Comparison of ENCODE assay signal across 8 cellular contexts in the genomic region with DNA sequence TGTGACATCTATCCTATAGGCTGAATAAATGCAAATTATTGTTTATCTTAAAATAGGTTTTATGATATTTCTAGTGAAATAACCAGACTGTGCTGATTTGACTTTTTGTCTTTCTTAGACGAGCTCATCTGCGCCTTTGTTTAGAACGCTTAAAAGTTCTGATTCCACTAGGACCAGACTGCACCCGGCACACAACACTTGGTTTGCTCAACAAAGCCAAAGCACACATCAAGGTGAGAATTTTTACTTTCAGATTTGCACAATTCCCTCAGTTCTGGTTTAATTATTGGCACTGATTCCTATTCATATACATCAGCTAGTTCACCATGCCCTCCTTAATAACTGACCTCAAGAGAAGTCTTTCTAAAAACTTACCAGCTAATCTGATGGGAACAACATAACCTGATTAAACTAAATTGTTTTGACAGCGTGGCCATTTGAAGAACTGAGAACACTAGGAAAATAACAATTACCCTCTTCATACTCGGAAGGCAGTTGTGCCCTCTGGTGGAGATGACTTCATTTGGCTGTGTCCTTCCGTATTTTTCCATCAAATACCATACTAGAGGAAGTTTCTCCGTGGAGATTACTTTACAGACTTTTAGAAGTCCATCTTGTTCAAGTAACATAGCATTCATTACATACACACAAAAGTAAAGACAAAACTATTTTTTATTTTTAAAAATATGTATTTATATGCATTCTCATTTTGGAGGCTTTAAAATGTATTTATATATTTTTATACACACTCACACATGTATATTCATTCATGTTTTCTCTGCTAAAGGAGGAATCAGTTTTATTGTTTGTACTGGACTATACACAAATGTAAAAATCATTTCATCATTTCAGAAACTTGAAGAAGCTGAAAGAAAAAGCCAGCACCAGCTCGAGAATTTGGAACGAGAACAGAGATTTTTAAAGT. TPM values are rescaled to one million over a fixed set of nuclear protein-coding genes. Genes with fewer than 3 reads are reported as not detected.
DNase-seq lines count a peak whose midpoint lies in the region; ATAC-seq and TF ChIP-seq lines count a peak whose summit lies in the region.

No MANE protein-coding gene starts in this region.

- peak in 6 of 7 experiments; percentile 6 to 52 (median 23) for DNase-seq in CD8-positive, alpha-beta T cell
- DNase-seq in GM23248 (peak; percentile 82), NCI-H2227 treated with DMSO at 0.1 percent for 48 hours (lab: John Stamatoyannopoulos, UW) (peak; percentile 30), epithelial cell of esophagus (ENCODE audit: low read depth) (peak; percentile 71), middle frontal gyrus (ENCODE audit: extremely low spot score, low spot score) (peak; percentile 77), type B pancreatic cell (ENCODE audit: extremely low spot score, unreplicated experiment) (no peak)
- DNase-seq in activated CD4-positive, alpha-beta T cell treated with anti-CD3 and anti-CD28 coated beads for 48 hours: peak; percentile 48

- peak; percentile 81 for ATAC-seq in CD8-positive, alpha-beta T cell
- ATAC-seq in GM21423 (IDR thresholded peaks at IDR 0.05; ENCODE audit: unreplicated experiment): no peak

- no peaks in the 10 kb centered on the region for H3K9me3 ChIP-seq in CD8-positive, alpha-beta T cell (ENCODE audit: low read length)
- H3K9me3 ChIP-seq in GM23248 (ENCODE audit: low read depth): no peaks in the 10 kb centered on the region

- peaks cover 2% of the 10 kb centered on the region for H3K4me1 ChIP-seq in CD8-positive, alpha-beta T cell (ENCODE audit: insufficient read depth, low read length)
- H3K4me1 ChIP-seq in GM23248 (ENCODE audit: insufficient read depth): no peaks in the 10 kb centered on the region; the same call in 1 of the 2 replicates

- H3K27me3 ChIP-seq in CD8-positive, alpha-beta T cell (ENCODE audit: insufficient read depth, low read length): no peaks in the 10 kb centered on the region
- H3K27me3 ChIP-seq in GM23248 (replicated peaks; ENCODE audit: insufficient read depth): no peaks in the 10 kb centered on the region

- peaks cover 12% of the 10 kb centered on the region for H3K36me3 Mint-ChIP-seq in CD8-positive, alpha-beta T cell
- peaks cover 3% of the 10 kb centered on the region for H3K36me3 Mint-ChIP-seq in type B pancreatic cell

- POLR2A ChIA-PET in CD8-positive, alpha-beta T cell (lab: Charles Lee): no interaction called here

- in situ Hi-C loops in GM23248 (cut with MboI): no loop called here

- no peaks in the 10 kb centered on the region for H3K9me2 ChIP-seq in GM23248 (ENCODE audit: insufficient read depth)

- H3K9ac ChIP-seq in GM23248: peak overlapping the region; percentile 51

- H3K36me3 ChIP-seq in CD8-positive, alpha-beta T cell (ENCODE audit: insufficient read depth, low read length): no peaks in the 10 kb centered on the region
- peaks cover 3% of the 10 kb centered on the region; the same call in 1 of the 2 replicates for H3K36me3 ChIP-seq in GM23248 (ENCODE audit: low read depth)

- 0 out of 2 replicates have a peak, but pooled peaks cover 4% of the 10 kb centered on the region for H3F3A ChIP-seq in GM23248 (ENCODE audit: insufficient read depth)

- no peaks in the 10 kb centered on the region for H4K20me1 ChIP-seq in GM23248 (ENCODE audit: insufficient read depth)

- no peak overlapping the region for H3K4me3 ChIP-seq in CD8-positive, alpha-beta T cell (ENCODE audit: low read depth, low read length)
- H3K4me3 ChIP-seq in GM23248: peak overlapping the region; percentile 41
- H3K4me3 ChIP-seq in epithelial cell of esophagus (ENCODE audit: low read length): no peak overlapping the region

- WGBS in GM23248 (ENCODE audit: low coverage in 1 of 2, low lambda C conversion rate in 2 of 2, missing lambda C conversion rate in 2 of 2), 2 experiments: 52 to 54% methylated on average over 10 of the region's 10 CpGs

- H3K4me1 Mint-ChIP-seq in CD8-positive, alpha-beta T cell (ENCODE audit: low read depth): peaks cover 16% of the 10 kb centered on the region
- peaks cover 31% of the 10 kb centered on the region for H3K4me1 Mint-ChIP-seq in type B pancreatic cell (ENCODE audit: unreplicated experiment)

- H3K4me2 ChIP-seq in GM23248 (ENCODE audit: unreplicated experiment): peak overlapping the region; percentile 55

- H2AFZ ChIP-seq in GM23248: peak overlapping the region; percentile 72

- H3K9me3 Mint-ChIP-seq in CD8-positive, alpha-beta T cell: no peaks in the 10 kb centered on the region
- no peaks in the 10 kb centered on the region for H3K9me3 Mint-ChIP-seq in type B pancreatic cell

- no peak overlapping the region for H3K4me3 Mint-ChIP-seq in CD8-positive, alpha-beta T cell
- no peak overlapping the region for H3K4me3 Mint-ChIP-seq in type B pancreatic cell

- peaks cover 6% of the 10 kb centered on the region; the same call in 1 of the 2 replicates for H3K79me2 ChIP-seq in GM23248 (ENCODE audit: insufficient read depth)

- H3K27me3 Mint-ChIP-seq in CD8-positive, alpha-beta T cell (ENCODE audit: low read depth): no peaks in the 10 kb centered on the region
- H3K27me3 Mint-ChIP-seq in type B pancreatic cell: no peaks in the 10 kb centered on the region

- H3K27ac ChIP-seq in CD8-positive, alpha-beta T cell (ENCODE audit: low read depth, low read length): no peak overlapping the region
- no peak overlapping the region for H3K27ac ChIP-seq in GM23248

- TF ChIP-seq CTCF in CD8-positive, alpha-beta T cell (IDR thresholded peaks at IDR 0.05): peak; percentile 77
- TF ChIP-seq CTCF in epithelial cell of esophagus (IDR thresholded peaks at IDR 0.05; ENCODE audit: insufficient read depth, low read depth, low read length, missing control alignments) (peak; percentile 77), type B pancreatic cell (conservative IDR thresholded peaks at IDR 0.05) (peak; percentile 82)

- intact Hi-C loops in CD8-positive, alpha-beta T cell (cut with DNase I, micrococcal nuclease): loop anchor here (1.0 to 5.0 kb wide), 6 partner anchors 53 to 397 kb away; partner anchors contain the start of gene MXI1 (in 1 of the 2)

- CTCF ChIA-PET in CD8-positive, alpha-beta T cell (lab: Charles Lee): interaction anchor here (0.6 to 6.7 kb wide), 33 partner anchors 9 to 395 kb away, joined by 3 to 93 read pairs (median 3); partner anchors contain the start of gene MXI1

- H3K27ac Mint-ChIP-seq in CD8-positive, alpha-beta T cell: no peak overlapping the region
- no peak overlapping the region for H3K27ac Mint-ChIP-seq in type B pancreatic cell

RNA-seq across cellular contexts. Expression of gene SMNDC1, which starts 25.4 kb away (rescaled TPM):
- total RNA-seq in CD8-positive, alpha-beta T cell: 10 to 100 TPM; 43.3 to 44.8 TPM
- total RNA-seq in GM23248 (2014; rRNA removed; shearing (Covaris generic)): 5.1 and 5.3 TPM in 2 replicates
- polyA plus RNA-seq in GM23248 (2016; fragmentation: Nextera tagmentation; extraction: Ambion mirVana): 21.6 and 24.2 TPM in 2 replicates
- total RNA-seq in type B pancreatic cell (ENCODE audit: low replicate concordance): 35.4 TPM in 2 replicates
